In the genomic region with DNA sequence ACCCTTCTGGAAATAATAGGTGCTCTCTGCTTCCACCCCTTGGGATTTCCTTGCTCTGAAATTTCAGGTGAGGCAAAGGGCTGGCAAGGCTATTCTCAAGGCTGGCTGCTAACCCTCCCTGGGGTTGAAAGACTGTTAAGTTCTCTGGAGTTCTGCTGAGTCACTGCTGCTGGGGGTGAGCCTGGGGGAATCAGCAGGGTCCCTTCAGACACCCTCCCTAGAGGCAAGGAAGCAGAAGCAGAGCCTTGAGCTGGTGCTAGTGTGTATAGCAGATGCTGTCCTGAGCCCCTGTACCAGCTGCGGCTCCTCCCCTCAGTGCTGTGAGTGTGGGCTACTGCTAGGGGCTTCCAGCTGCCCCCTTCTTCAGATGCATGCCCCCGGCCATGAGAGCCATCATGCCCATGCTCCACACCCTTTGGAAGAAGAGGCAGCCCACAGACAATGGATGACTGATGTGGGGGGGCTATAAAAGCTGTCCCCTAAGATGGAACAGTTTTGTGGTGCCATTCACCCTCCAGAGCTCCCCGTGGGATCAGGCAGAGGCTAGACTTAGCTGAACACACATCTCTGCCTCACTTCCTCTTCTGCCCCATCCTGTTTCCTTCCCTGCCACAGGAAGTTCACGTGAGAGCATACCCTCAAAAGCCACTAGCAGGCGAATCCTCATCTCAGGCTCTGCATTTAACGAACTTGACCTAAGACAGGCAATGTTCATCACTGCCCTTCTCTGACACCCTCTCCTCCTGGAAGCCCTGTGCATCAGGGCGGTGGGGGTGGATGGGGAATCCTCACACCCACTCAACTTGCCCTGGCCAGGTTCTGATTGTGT, we compare ENCODE assay signal across 8 cellular contexts.
DNase-seq lines count a peak whose midpoint lies in the region; ATAC-seq, FAIRE-seq and TF ChIP-seq lines count a peak whose summit lies in the region.

No MANE protein-coding gene starts in this region.

- H3K4me3 ChIP-seq in DND-41 (ENCODE audit: low read depth in 1 of 2, low read length in 2 of 2): no peak overlapping the region

- H4K20me1 ChIP-seq in DND-41 (ENCODE audit: insufficient read depth, low read length): no peaks in the 10 kb centered on the region

- peak overlapping the region; percentile 38 for H2AFZ ChIP-seq in DND-41 (ENCODE audit: low read depth, low read length)

- no peak for TF ChIP-seq CTCF in DND-41 (IDR thresholded peaks at IDR 0.05; ENCODE audit: borderline replicate concordance, extremely low read depth, low read length, poor library complexity, severe bottlenecking)

- H3K36me3 ChIP-seq in DND-41 (ENCODE audit: insufficient read depth, low read length): no peaks in the 10 kb centered on the region

- no peak overlapping the region; the same call in 1 of the 2 replicates for H3K4me2 ChIP-seq in DND-41 (ENCODE audit: insufficient read depth, low read length)

- peak; percentile 80 for ATAC-seq in DND-41 (ENCODE audit: insufficient read depth, low read depth)
- peak; percentile 45 for ATAC-seq in HG03342 (IDR thresholded peaks at IDR 0.05; ENCODE audit: unreplicated experiment)
- ATAC-seq in memory B cell (ENCODE audit: low read depth): peak; percentile 69
- ATAC-seq in HG02870 (IDR thresholded peaks at IDR 0.05; ENCODE audit: unreplicated experiment): no peak
- ATAC-seq in HG03521 (IDR thresholded peaks at IDR 0.05; ENCODE audit: unreplicated experiment): no peak

- no peaks in the 10 kb centered on the region for H3K79me2 ChIP-seq in DND-41 (ENCODE audit: insufficient read depth, low read length)

- peaks cover 69% of the 10 kb centered on the region for H3K4me1 Mint-ChIP-seq in activated CD4-positive, alpha-beta memory T cell treated with anti-CD3 and anti-CD28 coated beads for 36 hours (ENCODE audit: low read depth)
- peaks cover 15% of the 10 kb centered on the region for H3K4me1 Mint-ChIP-seq in memory B cell

- H3K9ac ChIP-seq in DND-41 (ENCODE audit: low read depth, low read length): no peak overlapping the region

- H3K27ac ChIP-seq in DND-41 (ENCODE audit: low read length): no peak overlapping the region

- CTCF ChIA-PET in activated CD4-positive, alpha-beta memory T cell treated with anti-CD3 and anti-CD28 coated beads for 36 hours (lab: Charles Lee): interaction anchor here (1.6 to 4.5 kb wide), 2 partner anchors 11 to 15 kb away, joined by 5 to 61 read pairs; no protein-coding TSS in a partner anchor

- no peaks in the 10 kb centered on the region for H3K27me3 Mint-ChIP-seq in activated CD4-positive, alpha-beta memory T cell treated with anti-CD3 and anti-CD28 coated beads for 36 hours
- H3K27me3 Mint-ChIP-seq in memory B cell: peaks cover 3% of the 10 kb centered on the region

- POLR2A ChIA-PET in activated CD4-positive, alpha-beta memory T cell treated with anti-CD3 and anti-CD28 coated beads for 36 hours (lab: Charles Lee): interaction anchor here (1.0 kb wide), 1 partner anchor 10 kb away, joined by 5 read pairs; no protein-coding TSS in a partner anchor

- H3K27me3 ChIP-seq in DND-41 (ENCODE audit: insufficient read depth, low read length, poor library complexity): peaks cover 4% of the 10 kb centered on the region

- intact Hi-C loops in activated CD4-positive, alpha-beta memory T cell treated with anti-CD3 and anti-CD28 coated beads for 36 hours (cut with micrococcal nuclease): no loop called here

- no peaks in the 10 kb centered on the region for H3K36me3 Mint-ChIP-seq in activated CD4-positive, alpha-beta memory T cell treated with anti-CD3 and anti-CD28 coated beads for 36 hours
- H3K36me3 Mint-ChIP-seq in memory B cell: no peaks in the 10 kb centered on the region

- H3K27ac Mint-ChIP-seq in activated CD4-positive, alpha-beta memory T cell treated with anti-CD3 and anti-CD28 coated beads for 36 hours: peak overlapping the region; percentile 83
- peak overlapping the region; percentile 29 for H3K27ac Mint-ChIP-seq in memory B cell

- H3K4me3 Mint-ChIP-seq in activated CD4-positive, alpha-beta memory T cell treated with anti-CD3 and anti-CD28 coated beads for 36 hours: no peak overlapping the region
- peak overlapping the region; percentile 28 for H3K4me3 Mint-ChIP-seq in memory B cell

- H3K4me1 ChIP-seq in DND-41 (ENCODE audit: insufficient read depth, low read length): peaks cover 20% of the 10 kb centered on the region

- no peak for FAIRE-seq in HTR-8/SVneo (lab: Jason Lieb, UNC)

- H3K9me3 ChIP-seq in DND-41 (ENCODE audit: insufficient read depth, low read length, severe bottlenecking): no peaks in the 10 kb centered on the region

- no peaks in the 10 kb centered on the region for H3K9me3 Mint-ChIP-seq in activated CD4-positive, alpha-beta memory T cell treated with anti-CD3 and anti-CD28 coated beads for 36 hours
- H3K9me3 Mint-ChIP-seq in memory B cell: no peaks in the 10 kb centered on the region

- DNase-seq in DND-41 (peak; percentile 54), memory B cell (ENCODE audit: low spot score in 2 of 2) (no peak), NCI-H128 (lab: John Stamatoyannopoulos, UW; ENCODE audit: unreplicated experiment) (no peak), HTR-8/SVneo (ENCODE audit: insufficient read length, low spot score) (no peak)
- peak; percentile 51 for DNase-seq in activated CD4-positive, alpha-beta memory T cell treated with anti-CD3 and anti-CD28 coated beads for 36 hours

Comparison
In these comparisons a context has a peak if more than half of its experiments do, and no peak if none do; other contexts are left out.
1. ATAC-seq: peak in DND-41 (single experiment), HG03342 (single experiment) and memory B cell (single experiment); none in HG02870 (single experiment) and HG03521 (single experiment).
2. DNase-seq: peak in DND-41 (single experiment) and activated CD4-positive, alpha-beta memory T cell treated with anti-CD3 and anti-CD28 coated beads for 36 hours (single experiment); none in memory B cell (0 of 2), NCI-H128 (single experiment) and HTR-8/SVneo (single experiment).